8 cellular contexts compared by ENCODE assay signal in the genomic region with DNA sequence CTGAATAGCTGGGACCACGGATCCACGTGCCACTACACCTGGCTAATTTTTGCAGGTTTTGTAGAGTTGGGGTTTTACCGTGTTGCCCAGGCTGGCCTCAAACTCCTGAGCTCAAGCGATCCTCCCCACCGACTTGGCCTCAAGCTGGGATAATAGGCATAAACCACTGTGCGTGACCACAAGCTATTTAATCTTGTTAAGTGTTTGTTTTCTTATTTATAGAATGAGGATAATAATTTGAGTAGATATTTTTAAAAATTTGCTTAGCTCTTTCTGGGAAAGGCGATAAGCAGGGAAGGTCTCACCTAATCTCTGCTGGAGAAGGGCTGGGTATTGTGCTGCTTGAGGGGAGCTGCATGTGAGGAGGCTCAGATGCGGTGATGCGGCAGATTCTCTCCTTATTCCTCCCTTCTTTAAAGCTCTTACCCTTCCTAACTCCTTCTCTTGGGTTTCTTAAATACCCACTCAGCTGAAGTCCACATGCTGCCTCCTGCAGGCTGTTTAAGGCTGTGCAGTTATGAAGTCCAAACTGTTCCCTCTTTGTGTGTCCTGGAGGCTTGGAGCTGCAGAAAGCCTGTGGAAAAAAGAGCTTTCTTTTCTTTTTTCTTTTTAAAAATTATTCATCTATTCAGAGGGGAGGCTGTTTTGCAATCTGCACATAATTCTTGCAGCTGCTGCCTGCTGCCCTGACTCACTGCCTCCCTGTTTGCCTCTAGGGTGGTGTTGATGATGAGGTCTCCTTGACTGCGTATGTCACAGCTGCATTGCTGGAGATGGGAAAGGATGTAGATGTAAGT. TPM values are rescaled to one million over a fixed set of nuclear protein-coding genes. Genes with fewer than 3 reads are reported as not detected.
DNase-seq lines count a peak whose midpoint lies in the region; ATAC-seq, FAIRE-seq and TF ChIP-seq lines count a peak whose summit lies in the region.

No MANE protein-coding gene starts in this region.

- no peaks in the 10 kb centered on the region for H3K9me2 ChIP-seq in PC-3 (replicated peaks; ENCODE audit: low read length)

- no peak overlapping the region for H3K4me3 ChIP-seq in AG09309 (ENCODE audit: control insufficient read depth, low read depth, low read length)
- no peak overlapping the region for H3K4me3 ChIP-seq in PC-3 (ENCODE audit: low read length)
- no peak overlapping the region for H3K4me3 ChIP-seq in K562
- no peak overlapping the region for H3K4me3 ChIP-seq in iPS-15b (ENCODE audit: low read depth, low read length)

- H3K9ac ChIP-seq in PC-3 (ENCODE audit: low read length) (no peak overlapping the region), K562 (ENCODE audit: insufficient read depth in 1 of 2, low read depth in 2 of 2, low read length in 2 of 2) (no peak overlapping the region), iPS-15b (ENCODE audit: low read depth, low read length) (peak overlapping the region; percentile 24)

- intact Hi-C loops in PC-3 (cut with micrococcal nuclease) = no loop called here
- intact Hi-C loops in K562 (cut with micrococcal nuclease) = no loop called here

- H4K20me1 ChIP-seq in PC-3 (ENCODE audit: low read length) = no peaks in the 10 kb centered on the region
- H4K20me1 ChIP-seq in K562 (replicated peaks; ENCODE audit: control insufficient read depth, insufficient read depth, low read length) = no peaks in the 10 kb centered on the region

- peak; percentile 63 for TF ChIP-seq CTCF in AG09309 (IDR thresholded peaks at IDR 0.05; ENCODE audit: control insufficient read depth, insufficient read depth, low read depth, low read length, missing control alignments)
- peak; percentile 62 for TF ChIP-seq CTCF in GM13976 (IDR thresholded peaks at IDR 0.05; ENCODE audit: borderline replicate concordance, control extremely low read depth, extremely low read depth, insufficient read depth, missing control alignments)
- peak; percentile 59 for TF ChIP-seq CTCF in PC-3 (conservative IDR thresholded peaks at IDR 0.05; ENCODE audit: low read depth, low read length)
- peak; percentile 61 to 74 (median 65) for TF ChIP-seq CTCF in K562 (IDR thresholded peaks at IDR 0.05 in 2 of 3, conservative IDR thresholded peaks at IDR 0.05 in 1 of 3; ENCODE audit: insufficient read depth in 2 of 3, low read depth in 1 of 3, low read length in 3 of 3)
- no peak for TF ChIP-seq CTCF in omental fat pad (IDR thresholded peaks at IDR 0.05)

- in situ Hi-C loops in GM13976 (cut with MboI; ENCODE audit: low sequenced_read_pairs, unreplicated experiment) = loop anchor here (10.0 kb wide), 1 partner anchor 176 kb away; no protein-coding TSS in a partner anchor
- in situ Hi-C loops in K562 (cut with MboI) = no loop called here

- H3K9me3 ChIP-seq in PC-3 (ENCODE audit: low read length) (no peaks in the 10 kb centered on the region), K562 (replicated peaks; ENCODE audit: control insufficient read depth, insufficient read depth, low read depth, low read length) (no peaks in the 10 kb centered on the region), iPS-15b (ENCODE audit: control insufficient read depth, insufficient read depth, low read length) (no peaks in the 10 kb centered on the region)

- WGBS in K562 (ENCODE audit: insufficient coverage, low coverage, missing lambda C conversion rate) = 48% methylated on average over 10 of the region's 10 CpGs

- TF ChIP-seq POLR2A in K562 (conservative IDR thresholded peaks at IDR 0.05) = no peak

- no peak overlapping the region for H2AFZ ChIP-seq in PC-3 (ENCODE audit: low read length)
- peak overlapping the region; percentile 74 for H2AFZ ChIP-seq in K562 (ENCODE audit: low read depth, low read length)

- no peak overlapping the region for H3K27ac ChIP-seq in PC-3 (ENCODE audit: low read length)
- no peak overlapping the region for H3K27ac ChIP-seq in K562 (ENCODE audit: extremely low read depth, low read depth, low read length)

- no peaks in the 10 kb centered on the region for H3K79me2 ChIP-seq in PC-3 (ENCODE audit: low read length)
- H3K79me2 ChIP-seq in K562 (ENCODE audit: control insufficient read depth, insufficient read depth, low read length) = no peaks in the 10 kb centered on the region

- BruUV-seq in PC-3 (replicated peaks; lab: Mats Ljungman, UMichigan) (no TSS peak), K562 (replicated peaks; lab: Mats Ljungman, UMichigan) (no TSS peak)

- peak; percentile 44 to 63 for TF ChIP-seq RAD21 in K562 (CRISPR knock-in tag; conservative IDR thresholded peaks at IDR 0.05 in 1 of 2, IDR thresholded peaks at IDR 0.05 in 1 of 2)

- H3K4me2 ChIP-seq in PC-3 (ENCODE audit: low read length) (no peak overlapping the region), K562 (ENCODE audit: insufficient read depth, low read length) (no peak overlapping the region)

- H3K4me1 ChIP-seq in PC-3 (ENCODE audit: insufficient read depth, low read length) (no peaks in the 10 kb centered on the region), K562 (replicated peaks in 1 of 2; ENCODE audit: control insufficient read depth in 2 of 2, insufficient read depth in 2 of 2, low read length in 2 of 2) (peaks cover 0 to 7% of the 10 kb centered on the region in 2 experiments; a peak in 3 of 5 replicates), iPS-15b (ENCODE audit: control insufficient read depth, insufficient read depth, low read length) (no peaks in the 10 kb centered on the region)

- H3F3A ChIP-seq in PC-3 (ENCODE audit: low read length, unreplicated experiment) = no peaks in the 10 kb centered on the region

- DNase-seq in AG09309 (ENCODE audit: low read depth) = no peak
- DNase-seq in GM13976 (ENCODE audit: low spot score) = peak; percentile 65
- DNase-seq in PC-3 = peak; percentile 36
- DNase-seq in K562 (ENCODE audit: extremely low read depth in 1 of 4, low spot score in 3 of 4) = peak; percentile 37 to 73 (median 38)
- DNase-seq in smooth muscle cell of the brain vasculature (ENCODE audit: low read depth, low spot score) = peak; percentile 3
- DNase-seq in NCI-H1048 (lab: John Stamatoyannopoulos, UW) = no peak
- DNase-seq in omental fat pad (ENCODE audit: low spot score) = no peak

- no peaks in the 10 kb centered on the region for H3K9me1 ChIP-seq in K562 (ENCODE audit: control insufficient read depth, insufficient read depth, low read length)

- no peak; the same call in 1 of the 2 replicates for ATAC-seq in PC-3
- ATAC-seq in K562 = peak; percentile 90
- no peak for ATAC-seq in omental fat pad (ENCODE audit: low FRiP score)

- TF ChIP-seq EP300 in K562 (IDR thresholded peaks at IDR 0.05; ENCODE audit: low read length) = no peak

- POLR2A ChIA-PET in PC-3 (lab: Charles Lee; ENCODE audit: unreplicated experiment) (no interaction called here), K562 (lab: Yijun Ruan, JAX) (interaction anchor here (0.6 to 1.1 kb wide), 7 partner anchors 8 to 70 kb away, joined by 3 to 6 read pairs (median 3); no protein-coding TSS in a partner anchor)

- CTCF ChIA-PET in PC-3 (lab: Charles Lee) (interaction anchor here (0.6 to 0.7 kb wide), 2 partner anchors 191 to 203 kb away, joined by 3 to 4 read pairs; no protein-coding TSS in a partner anchor), K562 (lab: Yijun Ruan, JAX; ENCODE audit: low intra/inter-chr PET ratio) (interaction anchor here (0.6 to 1.5 kb wide), 2 partner anchors 80 to 179 kb away, joined by 3 to 7 read pairs; no protein-coding TSS in a partner anchor)

- no peaks in the 10 kb centered on the region for H3K36me3 ChIP-seq in PC-3 (ENCODE audit: low read depth, low read length)
- no peaks in the 10 kb centered on the region for H3K36me3 ChIP-seq in K562 (ENCODE audit: control insufficient read depth, insufficient read depth, low read length)
- peaks cover 12% of the 10 kb centered on the region for H3K36me3 ChIP-seq in iPS-15b (ENCODE audit: control insufficient read depth, insufficient read depth, low read length)

- no peaks in the 10 kb centered on the region for H3K27me3 ChIP-seq in PC-3 (ENCODE audit: low read length)
- no peaks in the 10 kb centered on the region for H3K27me3 ChIP-seq in K562 (ENCODE audit: control insufficient read depth in 2 of 2, insufficient read depth in 2 of 2, low read length in 2 of 2)
- H3K27me3 ChIP-seq in iPS-15b (ENCODE audit: control insufficient read depth, insufficient read depth, low read length) = no peaks in the 10 kb centered on the region

- FAIRE-seq in K562 (lab: Jason Lieb, UNC) = peak; percentile 76

RNA-seq across cellular contexts. Expression of gene A2ML1, which starts 37.9 kb away (rescaled TPM):
- 0.12 and 0.36 TPM in 2 replicates for total RNA-seq in PC-3 (2014; rRNA removed)
- 0.12 and 0.63 TPM in 2 replicates for total RNA-seq in K562 (2011; cell fraction: chromatin; rRNA removed; ENCODE audit: low replicate concordance)
- total RNA-seq in K562 (2011; cell fraction: nucleolus; rRNA removed) = 0.39 TPM in 1 of 2 replicates, not detected in the other
- total RNA-seq in K562 (2011; cell fraction: nucleoplasm; rRNA removed) = 1.2 TPM in 1 of 2 replicates, not detected in the other
- total RNA-seq in K562 (2014; rRNA removed) = 0.04 and 0.14 TPM in 2 replicates
- 0.11 and 0.26 TPM in 2 replicates for total RNA-seq in K562 (2014; rRNA removed; fragmentation: Illumina TruSeq; extraction: Trizol)
- 0.23 and 0.47 TPM in 2 replicates for total RNA-seq in K562 (2015; rRNA removed; fragmentation: Illumina TruSeq; extraction: Trizol)
- total RNA-seq in K562 (2021) = 0.40 TPM in 1 of 2 replicates, not detected in the other
- polyA plus RNA-seq in K562 (2011; rRNA removed) = 0.01 and 0.04 TPM in 2 replicates
- 0.03 and 0.06 TPM in 2 replicates for polyA plus RNA-seq in K562 (2011; cell fraction: cytosol; rRNA removed)
- 0.06 and 0.11 TPM in 2 replicates for polyA plus RNA-seq in K562 (2011; cell fraction: nucleus; rRNA removed)
- 0.07 and 0.20 TPM in 2 replicates for polyA plus RNA-seq in K562 (2012)
- 0.07 and 0.13 TPM in 2 replicates for polyA plus RNA-seq in K562 (2014; fragmentation: Illumina TruSeq; extraction: Trizol)
- under 1 TPM; 0.04 to 0.14 TPM for polyA plus RNA-seq in K562 (2014; fragmentation: Nextera tagmentation; extraction: Ambion mirVana)
- polyA plus RNA-seq in K562 (2014; rRNA removed) = 0.04 and 0.11 TPM in 2 replicates
- 0.06 and 0.07 TPM in 2 replicates for polyA minus RNA-seq in K562 (2011; rRNA and poly(A)+ RNA removed)
- not detected in 2 replicates for polyA minus RNA-seq in K562 (2011; cell fraction: cytosol; rRNA and poly(A)+ RNA removed)
- polyA minus RNA-seq in K562 (2011; cell fraction: nucleus; rRNA and poly(A)+ RNA removed) = not detected in 2 replicates
- total RNA-seq in omental fat pad = not detected

RNA-seq across cellular contexts. Expression of gene PHC1, which starts 53.9 kb away (rescaled TPM):
- total RNA-seq in PC-3 (2014; rRNA removed) (6.9 and 7.0 TPM in 2 replicates), K562 (2014; rRNA removed) (6.9 and 8.3 TPM in 2 replicates), K562 (2014; rRNA removed; fragmentation: Illumina TruSeq; extraction: Trizol) (4.2 and 5.6 TPM in 2 replicates), K562 (2015; rRNA removed; fragmentation: Illumina TruSeq; extraction: Trizol) (4.7 and 6.2 TPM in 2 replicates), K562 (2021) (9.3 and 10.0 TPM in 2 replicates), omental fat pad (10 to 100 TPM; 19.3 to 30.3 (median 25.8) TPM)
- 40.7 and 46.4 TPM in 2 replicates for total RNA-seq in K562 (2011; cell fraction: chromatin; rRNA removed; ENCODE audit: low replicate concordance)
- 17.3 and 17.8 TPM in 2 replicates for total RNA-seq in K562 (2011; cell fraction: nucleolus; rRNA removed)
- total RNA-seq in K562 (2011; cell fraction: nucleoplasm; rRNA removed) = 23.5 and 24.1 TPM in 2 replicates
- polyA plus RNA-seq in K562 (2011; rRNA removed) (13.7 and 15.7 TPM in 2 replicates), K562 (2014; fragmentation: Illumina TruSeq; extraction: Trizol) (11.6 and 12.7 TPM in 2 replicates), K562 (2014; fragmentation: Nextera tagmentation; extraction: Ambion mirVana) (1 to 10 TPM; 1.9 to 2.5 TPM), K562 (2014; rRNA removed) (7.2 and 11.8 TPM in 2 replicates)
- polyA plus RNA-seq in K562 (2011; cell fraction: cytosol; rRNA removed) = 13.8 and 22.3 TPM in 2 replicates
- 74.7 and 89.9 TPM in 2 replicates for polyA plus RNA-seq in K562 (2011; cell fraction: nucleus; rRNA removed)
- polyA plus RNA-seq in K562 (2012) = 10.5 and 21.6 TPM in 2 replicates
- 5.6 and 6.9 TPM in 2 replicates for polyA minus RNA-seq in K562 (2011; rRNA and poly(A)+ RNA removed)
- polyA minus RNA-seq in K562 (2011; cell fraction: cytosol; rRNA and poly(A)+ RNA removed) = 5.6 and 7.0 TPM in 2 replicates
- polyA minus RNA-seq in K562 (2011; cell fraction: nucleus; rRNA and poly(A)+ RNA removed) = 6.8 and 7.1 TPM in 2 replicates

Comparison
In these comparisons a context has a peak if more than half of its experiments do, and no peak if none do; other contexts are left out.
1. DNase-seq: peak in GM13976 (single experiment), PC-3 (single experiment), K562 (4 of 4) and smooth muscle cell of the brain vasculature (single experiment); none in AG09309 (single experiment), NCI-H1048 (single experiment) and omental fat pad (single experiment).
2. CTCF ChIP-seq: peak in AG09309 (single experiment), GM13976 (single experiment), PC-3 (single experiment) and K562 (3 of 3); none in omental fat pad (0 of 3).